20 cellular contexts compared by ENCODE assay signal in the genomic region with DNA sequence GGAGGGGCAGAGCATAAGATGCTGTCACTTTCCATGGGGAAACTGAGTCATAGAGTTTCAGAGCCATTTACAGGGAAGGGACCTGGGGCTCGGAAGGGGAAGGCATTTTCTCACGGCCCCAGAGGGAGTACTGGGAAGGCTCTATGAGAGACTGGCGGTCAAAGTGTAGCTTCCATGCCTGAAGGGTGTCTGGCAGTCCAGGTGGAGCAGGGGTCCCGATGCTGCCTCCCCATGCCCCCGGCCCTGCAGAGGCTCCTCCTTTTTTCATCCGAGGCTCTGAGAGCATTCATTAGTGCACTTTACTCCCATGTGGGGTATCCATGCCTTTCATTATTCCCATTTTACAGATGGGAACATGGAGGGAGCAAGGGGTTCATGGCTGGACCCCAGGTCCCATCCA. TPM values are rescaled to one million over a fixed set of nuclear protein-coding genes. Genes with fewer than 3 reads are reported as not detected.
DNase-seq lines count a peak whose midpoint lies in the region; ATAC-seq and TF ChIP-seq lines count a peak whose summit lies in the region.
"Had no signal": no experiment of that assay in that cellular context is flagged by ENCODE, and none has a peak within 500 bp of the region (broad histone marks: within the 10 kb centered on the region; RNA-seq: fewer than 3 reads in every experiment).

No MANE protein-coding gene starts in this region.

- CTCF ChIA-PET in CD8-positive, alpha-beta memory T cell (lab: Charles Lee), result no interaction called here

- ATAC-seq in Right ventricle myocardium superior (ENCODE audit: poor library complexity), result no peak
- ATAC-seq in mucosa of descending colon, result no peak
- no peak for ATAC-seq in HG02588 (IDR thresholded peaks at IDR 0.05; ENCODE audit: unreplicated experiment)

- H3K9me3 ChIP-seq in mucosa of descending colon (no peaks in the 10 kb centered on the region), osteoblast (ENCODE audit: low read depth, low read length) (no peaks in the 10 kb centered on the region)
- H3K9me3 ChIP-seq in CD8-positive, alpha-beta memory T cell (ENCODE audit: low read length), result no peaks in the 10 kb centered on the region
- H3K9me3 ChIP-seq: BE2C, HAP-1 had no signal

- H3K4me3 ChIP-seq in mucosa of descending colon, result no peak overlapping the region
- no peak overlapping the region for H3K4me3 ChIP-seq in osteoblast (ENCODE audit: insufficient read depth, low read length)
- no peak overlapping the region for H3K4me3 ChIP-seq in CD8-positive, alpha-beta memory T cell (ENCODE audit: low read length)
- H3K4me3 ChIP-seq: BLaER1 treated with 17β-estradiol and CSF1 and Interleukin-3, amounts not matched to agents 10 nM and 100 nM; HAP-1 had no signal

- no peak for TF ChIP-seq CTCF in chondrocyte (IDR thresholded peaks at IDR 0.05)
- no peak for TF ChIP-seq CTCF in mucosa of descending colon (IDR thresholded peaks at IDR 0.05)
- TF ChIP-seq CTCF in osteoblast (IDR thresholded peaks at IDR 0.05; ENCODE audit: extremely low read depth, low read depth, low read length), result no peak

- no peak overlapping the region for H3K27ac Mint-ChIP-seq in chondrocyte (ENCODE audit: unreplicated experiment)
- no peak overlapping the region for H3K27ac Mint-ChIP-seq in CD8-positive, alpha-beta memory T cell
- H3K27ac Mint-ChIP-seq: CD14-positive monocyte; CD4-positive, alpha-beta T cell; HFFc6 had no signal

- H3K4me1 ChIP-seq in mucosa of descending colon (ENCODE audit: low read depth) (no peaks in the 10 kb centered on the region), osteoblast (ENCODE audit: insufficient read depth, low read length) (no peaks in the 10 kb centered on the region)
- no peaks in the 10 kb centered on the region for H3K4me1 ChIP-seq in CD8-positive, alpha-beta memory T cell (ENCODE audit: insufficient read depth, low read length)
- H3K4me1 ChIP-seq: BE2C, HAP-1 had no signal

- POLR2A ChIA-PET in CD8-positive, alpha-beta memory T cell (lab: Charles Lee), result no interaction called here

- intact Hi-C loops in Right ventricle myocardium superior (cut with DNase I), result no loop called here
- intact Hi-C loops in cardiac septum (cut with DNase I), result no loop called here
- intact Hi-C loops in mucosa of descending colon (cut with DNase I, micrococcal nuclease), result no loop called here

- H3K27me3 Mint-ChIP-seq in chondrocyte (ENCODE audit: low read depth), result peaks cover 44% of the 10 kb centered on the region
- peaks cover 5 to 26% of the 10 kb centered on the region in 2 donors for H3K27me3 Mint-ChIP-seq in CD8-positive, alpha-beta memory T cell

- no peaks in the 10 kb centered on the region for H4K20me1 ChIP-seq in osteoblast (ENCODE audit: insufficient read depth, low read length)

- DNase-seq in Right ventricle myocardium superior (peak; percentile 6), cardiac septum (ENCODE audit: low spot score) (no peak), chondrocyte (ENCODE audit: low spot score) (peak; percentile 57), mucosa of descending colon (peak in 2 of 3 donors; percentile 3 to 21), osteoblast (ENCODE audit: insufficient read length, low spot score, missing footprints) (peak; percentile 26), activated T-cell treated with anti-CD3 and anti-CD28 coated beads for 4 hours (no peak)
- no peak for DNase-seq in CD8-positive, alpha-beta memory T cell
- DNase-seq: AML-193; BE2C; Calu3; CD4-positive, alpha-beta T cell; COR-L47; DND-41; GOT3; HFFc6 had no signal

- peaks cover 5% of the 10 kb centered on the region for H3K4me1 Mint-ChIP-seq in chondrocyte (ENCODE audit: low read depth)
- H3K4me1 Mint-ChIP-seq in CD8-positive, alpha-beta memory T cell, result no peaks in the 10 kb centered on the region

- H3K9me3 Mint-ChIP-seq in chondrocyte (ENCODE audit: low read depth), result no peaks in the 10 kb centered on the region
- peaks cover 0 to 4% (median 0%) of the 10 kb centered on the region in 5 donors for H3K9me3 Mint-ChIP-seq in CD8-positive, alpha-beta memory T cell
- H3K9me3 Mint-ChIP-seq: CD4-positive, alpha-beta T cell; HFFc6 had no signal

- H3K36me3 Mint-ChIP-seq in chondrocyte (ENCODE audit: low read depth), result no peaks in the 10 kb centered on the region
- H3K36me3 Mint-ChIP-seq in CD8-positive, alpha-beta memory T cell, result no peaks in the 10 kb centered on the region
- H3K36me3 Mint-ChIP-seq: CD14-positive monocyte had no signal

- no peak overlapping the region for H2AFZ ChIP-seq in osteoblast (ENCODE audit: low read length)

- H3K4me2 ChIP-seq in osteoblast (ENCODE audit: insufficient read depth, low read length), result no peak overlapping the region
- H3K4me2 ChIP-seq: BLaER1 treated with 17β-estradiol and CSF1 and Interleukin-3, amounts not matched to agents 10 nM and 100 nM had no signal

- H3K27ac ChIP-seq in osteoblast (ENCODE audit: low read depth, low read length), result no peak overlapping the region
- no peak overlapping the region for H3K27ac ChIP-seq in CD8-positive, alpha-beta memory T cell (ENCODE audit: low read depth, low read length)
- H3K27ac ChIP-seq: 22Rv1; BLaER1 treated with 17β-estradiol and CSF1 and Interleukin-3, amounts not matched to agents 10 nM and 100 nM had no signal

- H3K79me2 ChIP-seq in osteoblast (ENCODE audit: insufficient read depth, low read length), result no peaks in the 10 kb centered on the region

- no peak overlapping the region for H3K4me3 Mint-ChIP-seq in chondrocyte (ENCODE audit: unreplicated experiment)
- no peak overlapping the region for H3K4me3 Mint-ChIP-seq in CD8-positive, alpha-beta memory T cell
- H3K4me3 Mint-ChIP-seq: CD14-positive monocyte; CD4-positive, alpha-beta T cell; HFFc6 had no signal

- H3K27me3 ChIP-seq in osteoblast (ENCODE audit: insufficient read depth, low read length), result peaks cover 12% of the 10 kb centered on the region
- no peaks in the 10 kb centered on the region for H3K27me3 ChIP-seq in CD8-positive, alpha-beta memory T cell (ENCODE audit: insufficient read depth, low read length, poor library complexity, severe bottlenecking)
- H3K27me3 ChIP-seq: BE2C had no signal

- H3K36me3 ChIP-seq in mucosa of descending colon (ENCODE audit: low read depth), result no peaks in the 10 kb centered on the region
- no peaks in the 10 kb centered on the region for H3K36me3 ChIP-seq in osteoblast (ENCODE audit: insufficient read depth, low read length)
- no peaks in the 10 kb centered on the region for H3K36me3 ChIP-seq in CD8-positive, alpha-beta memory T cell (ENCODE audit: insufficient read depth, low read length)
- H3K36me3 ChIP-seq: BE2C; BLaER1 treated with 17β-estradiol and CSF1 and Interleukin-3, amounts not matched to agents 10 nM and 100 nM; HAP-1 had no signal

RNA-seq across cellular contexts. Expression of gene PCBD1, which starts 27.9 kb away (rescaled TPM):
- total RNA-seq in Right ventricle myocardium superior (142 TPM), cardiac septum (121 TPM), chondrocyte (38.4 to 55.0 TPM (median 49.3 TPM) in 3 replicates), mucosa of descending colon (10 to 100 TPM; 81.4 to 86.8 (median 86.7) TPM), osteoblast (19.9 and 21.8 TPM in 2 replicates)
- total RNA-seq in CD8-positive, alpha-beta memory T cell, result 10 to 100 TPM; 53.9 to 55.3 TPM
- 29.1 TPM for polyA plus RNA-seq in CD8-positive, alpha-beta memory T cell

Comparison
In these comparisons a context has a peak if more than half of its experiments do, and no peak if none do; other contexts are left out.
1. DNase-seq: peak in Right ventricle myocardium superior (single experiment), chondrocyte (single experiment), mucosa of descending colon (2 of 3) and osteoblast (single experiment); none in cardiac septum (single experiment), CD8-positive, alpha-beta memory T cell (0 of 5) and activated T-cell treated with anti-CD3 and anti-CD28 coated beads for 4 hours (single experiment).